ENCODE assay signal across 22 cellular contexts in the genomic region with DNA sequence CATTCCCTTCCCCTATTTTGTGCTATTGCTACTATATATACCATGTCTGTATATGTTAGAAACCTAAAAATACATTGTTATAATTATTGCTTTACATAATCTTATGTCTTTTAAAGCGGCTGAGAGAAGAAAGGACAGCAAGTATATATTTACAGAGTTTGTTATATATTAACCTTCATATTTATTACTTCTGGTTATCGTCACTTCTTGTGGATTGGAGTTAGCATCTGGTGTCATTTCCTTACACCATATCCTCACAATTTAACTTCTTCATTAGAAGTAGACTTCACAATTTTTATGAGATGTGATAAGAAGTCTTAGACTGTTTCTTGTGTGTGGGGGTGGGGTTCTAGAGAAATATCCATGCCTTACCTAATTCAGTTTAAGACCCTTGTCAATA.
DNase-seq lines count a peak whose midpoint lies in the region; ATAC-seq, FAIRE-seq and TF ChIP-seq lines count a peak whose summit lies in the region.
"Had no signal": no experiment of that assay in that cellular context is flagged by ENCODE, and none has a peak within 500 bp of the region (broad histone marks: within the 10 kb centered on the region; RNA-seq: fewer than 3 reads in every experiment).

No MANE protein-coding gene starts in this region.

- peak; percentile 90 for FAIRE-seq in colon (lab: Jason Lieb, UNC)
- peak; percentile 58 for FAIRE-seq in islet of Langerhans (lab: Jason Lieb, UNC)
- peak; percentile 97 for FAIRE-seq in pancreas (lab: Jason Lieb, UNC)

- CTCF ChIA-PET in Caco-2 (lab: Charles Lee) = no interaction called here

- H3K27me3 Mint-ChIP-seq in Caco-2 (ENCODE audit: insufficient read depth, unreplicated experiment) = no peaks in the 10 kb centered on the region
- H3K27me3 Mint-ChIP-seq: CD4-positive, alpha-beta T cell had no signal

- no peak for ATAC-seq in pancreas
- ATAC-seq: A549, HCT116 had no signal

- no peak overlapping the region for H3K27ac Mint-ChIP-seq in Caco-2 (ENCODE audit: unreplicated experiment)
- H3K27ac Mint-ChIP-seq: CD14-positive monocyte; CD4-positive, alpha-beta T cell; CD8-positive, alpha-beta memory T cell had no signal

- BruUV-seq in Caco-2 (replicated peaks; lab: Mats Ljungman, UMichigan) = no TSS peak

- no peaks in the 10 kb centered on the region for H3K4me1 Mint-ChIP-seq in Caco-2 (ENCODE audit: low read depth, unreplicated experiment)
- H3K4me1 Mint-ChIP-seq: CD14-positive monocyte had no signal

- H3K27ac ChIP-seq in pancreas (no peak overlapping the region), brain microvascular endothelial cell (no peak overlapping the region), dorsolateral prefrontal cortex (no peak overlapping the region)
- H3K27ac ChIP-seq: A549; BLaER1 treated with 17β-estradiol and CSF1 and Interleukin-3, amounts not matched to agents 10 nM and 100 nM had no signal

- intact Hi-C loops in pancreas (cut with DNase I) = no loop called here
- intact Hi-C loops in dorsolateral prefrontal cortex (cut with DNase I) = no loop called here
- intact Hi-C loops in Caco-2 (cut with micrococcal nuclease; ENCODE audit: unreplicated experiment) = no loop called here

- H3K4me1 ChIP-seq in pancreas (peaks cover 0 to 10% (median 8%) of the 10 kb centered on the region in 3 donors), Caco-2 (peaks cover 4% of the 10 kb centered on the region; the same call in 1 of the 2 replicates)

- TF ChIP-seq CTCF in pancreas (IDR thresholded peaks at IDR 0.05) (no peak), brain microvascular endothelial cell (IDR thresholded peaks at IDR 0.05; ENCODE audit: low read depth, low read length, missing control alignments) (no peak), dorsolateral prefrontal cortex (IDR thresholded peaks at IDR 0.05 in 54 of 56, conservative IDR thresholded peaks at IDR 0.05 in 2 of 56; ENCODE audit: low read depth in 1 of 56, partially characterized antibody in 56 of 56) (no peak), Caco-2 (IDR thresholded peaks at IDR 0.05; ENCODE audit: insufficient read depth in 1 of 2, low read depth in 1 of 2, low read length in 1 of 2, severe bottlenecking in 1 of 2, unreplicated experiment in 1 of 2) (no peak)

- H3K36me3 ChIP-seq in pancreas (no peaks in the 10 kb centered on the region), brain microvascular endothelial cell (replicated peaks) (no peaks in the 10 kb centered on the region), Caco-2 (ENCODE audit: control insufficient read depth, insufficient read depth, low read length) (no peaks in the 10 kb centered on the region)
- H3K36me3 ChIP-seq: BE2C; BLaER1 treated with 17β-estradiol and CSF1 and Interleukin-3, amounts not matched to agents 10 nM and 100 nM had no signal

- DNase-seq in pancreas (no peak), brain microvascular endothelial cell (no peak), dorsolateral prefrontal cortex (no peak), Caco-2 (no peak)
- DNase-seq: 8988T; ACHN; AML-193; BE2C; Calu3; CD4-positive, alpha-beta T cell; CD8-positive, alpha-beta memory T cell; DMS53; DMS79 treated with DMSO at 0.1 percent for 48 hours; GF-D8; GOT3; H9 had no signal

- H3K4me3 Mint-ChIP-seq in Caco-2 (ENCODE audit: unreplicated experiment) = no peak overlapping the region
- H3K4me3 Mint-ChIP-seq: CD14-positive monocyte; CD4-positive, alpha-beta T cell; CD8-positive, alpha-beta memory T cell; H9 had no signal

- no peaks in the 10 kb centered on the region for H3K9me3 Mint-ChIP-seq in Caco-2 (ENCODE audit: unreplicated experiment)
- H3K9me3 Mint-ChIP-seq: CD4-positive, alpha-beta T cell; CD8-positive, alpha-beta memory T cell had no signal

- H3K4me3 ChIP-seq in pancreas = no peak overlapping the region
- H3K4me3 ChIP-seq in brain microvascular endothelial cell (ENCODE audit: low read depth, low read length) = no peak overlapping the region
- H3K4me3 ChIP-seq in dorsolateral prefrontal cortex = no peak overlapping the region
- no peak overlapping the region for H3K4me3 ChIP-seq in Caco-2 (ENCODE audit: low read depth, low read length)
- H3K4me3 ChIP-seq: A549; BLaER1 treated with 17β-estradiol and CSF1 and Interleukin-3, amounts not matched to agents 10 nM and 100 nM had no signal

- POLR2A ChIA-PET in Caco-2 (lab: Charles Lee) = no interaction called here

- no peaks in the 10 kb centered on the region for H3K36me3 Mint-ChIP-seq in Caco-2 (ENCODE audit: insufficient read depth, unreplicated experiment)
- H3K36me3 Mint-ChIP-seq: CD14-positive monocyte; CD8-positive, alpha-beta memory T cell had no signal

- H3K9me3 ChIP-seq in pancreas (no peaks in the 10 kb centered on the region), Caco-2 (no peaks in the 10 kb centered on the region)
- H3K9me3 ChIP-seq: A549; BE2C; BLaER1 treated with 17β-estradiol and CSF1 and Interleukin-3, amounts not matched to agents 10 nM and 100 nM had no signal

- H3K27me3 ChIP-seq in pancreas = no peaks in the 10 kb centered on the region
- no peaks in the 10 kb centered on the region for H3K27me3 ChIP-seq in brain microvascular endothelial cell (replicated peaks)
- peaks cover 0 to 51% (median 9%) of the 10 kb centered on the region in 45 donors for H3K27me3 ChIP-seq in dorsolateral prefrontal cortex
- H3K27me3 ChIP-seq in Caco-2 (replicated peaks; ENCODE audit: control insufficient read depth, insufficient read depth, low read length) = no peaks in the 10 kb centered on the region
- H3K27me3 ChIP-seq: BE2C had no signal

- 33 to 51% methylated on average over 2 of the region's 2 CpGs for WGBS in pancreas, 2 donors

- in situ Hi-C loops in brain microvascular endothelial cell (cut with HindIII; ENCODE audit: low pct_ligation_motif_present, low sequenced_read_pairs) = no loop called here
